ENCODE assay signal across 26 cellular contexts in genomic region chr3:61913657-61914056, GRCh38.
"Had no signal": no experiment of that assay in that cellular context is flagged by ENCODE, and none has a peak within 500 bp of the region (broad histone marks: within the 10 kb centered on the region; RNA-seq: fewer than 3 reads in every experiment).

No MANE protein-coding gene starts in this region.

- H3K27me3 Mint-ChIP-seq: activated CD8-positive, alpha-beta memory T cell treated with anti-CD3 and anti-CD28 coated beads, Interleukin-2, amount 10 ng/mL, durations not matched to agents 7 days and 5 days; activated naive CD4-positive, alpha-beta T cell treated with anti-CD3 and anti-CD28 coated beads, Interleukin-2, amount 50 U/mL, for 24 hours had no signal

- H3K36me3 Mint-ChIP-seq: activated CD8-positive, alpha-beta memory T cell treated with anti-CD3 and anti-CD28 coated beads, Interleukin-2, amount 10 ng/mL, durations not matched to agents 7 days and 5 days; activated naive CD4-positive, alpha-beta T cell treated with anti-CD3 and anti-CD28 coated beads, Interleukin-2, amount 50 U/mL, for 24 hours; mesothelial cell of epicardium; naive B cell; stimulated activated naive B cell treated with anti-CD40 and anti-IgM and Interleukin-4, amounts not matched to agents 10 μg/mL and 1 μg/mL and 100 μg/mL, for 72 hours had no signal

- H3K27ac Mint-ChIP-seq: activated CD4-positive, alpha-beta T cell treated with anti-CD3 and anti-CD28 coated beads for 36 hours; activated CD8-positive, alpha-beta memory T cell treated with anti-CD3 and anti-CD28 coated beads, Interleukin-2, amount 10 ng/mL, durations not matched to agents 7 days and 5 days; activated CD8-positive, alpha-beta T cell treated with anti-CD3 and anti-CD28 coated beads, Interleukin-2, amount 10 ng/mL, durations not matched to agents 7 days and 5 days; activated naive CD4-positive, alpha-beta T cell treated with anti-CD3 and anti-CD28 coated beads, Interleukin-2, amount 50 U/mL, for 24 hours; activated T-helper 2 cell treated with anti-CD3 and anti-CD28 coated beads, Interferon-gamma antibody, Interleukin-2, Interleukin-4, amounts not matched to agents 10 μg/mL and 5 μg/mL and 100 μg/mL, durations not matched to agents 14 hours and 24 hours and 36 hours; mesothelial cell of epicardium; naive B cell; stimulated activated naive B cell treated with anti-CD40 and anti-IgM and Interleukin-4, amounts not matched to agents 10 μg/mL and 1 μg/mL and 100 μg/mL, for 72 hours had no signal

- H3K9ac ChIP-seq: parathyroid adenoma had no signal

- H3K27me3 ChIP-seq: breast epithelium, esophagus squamous epithelium, right atrium auricular region, stomach, tibial artery, upper lobe of right lung had no signal

- H3K36me3 ChIP-seq: breast epithelium, esophagus squamous epithelium, right atrium auricular region, stomach, tibial artery, upper lobe of right lung had no signal

- H3K4me1 ChIP-seq: breast epithelium, esophagus squamous epithelium had no signal

- H3K4me3 Mint-ChIP-seq: activated CD4-positive, alpha-beta T cell treated with anti-CD3 and anti-CD28 coated beads for 36 hours; activated CD8-positive, alpha-beta memory T cell treated with anti-CD3 and anti-CD28 coated beads, Interleukin-2, amount 10 ng/mL, durations not matched to agents 7 days and 5 days; activated CD8-positive, alpha-beta T cell treated with anti-CD3 and anti-CD28 coated beads, Interleukin-2, amount 10 ng/mL, durations not matched to agents 7 days and 5 days; activated naive CD4-positive, alpha-beta T cell treated with anti-CD3 and anti-CD28 coated beads, Interleukin-2, amount 50 U/mL, for 24 hours; mesothelial cell of epicardium; naive B cell; stimulated activated naive B cell treated with anti-CD40 and anti-IgM and Interleukin-4, amounts not matched to agents 10 μg/mL and 1 μg/mL and 100 μg/mL, for 72 hours had no signal

- H3K9me3 Mint-ChIP-seq: activated naive CD4-positive, alpha-beta T cell treated with anti-CD3 and anti-CD28 coated beads, Interleukin-2, amount 50 U/mL, for 24 hours; activated T-helper 2 cell treated with anti-CD3 and anti-CD28 coated beads, Interferon-gamma antibody, Interleukin-2, Interleukin-4, amounts not matched to agents 10 μg/mL and 5 μg/mL and 100 μg/mL, durations not matched to agents 14 hours and 24 hours and 36 hours; mesothelial cell of epicardium had no signal

- H3K27ac ChIP-seq: epithelial cell of prostate, esophagus squamous epithelium, parathyroid adenoma, right atrium auricular region, stomach, tibial artery, upper lobe of right lung had no signal

- ATAC-seq: activated CD4-positive, alpha-beta T cell treated with anti-CD3 and anti-CD28 coated beads for 36 hours; activated CD8-positive, alpha-beta memory T cell treated with anti-CD3 and anti-CD28 coated beads, Interleukin-2, amount 10 ng/mL, durations not matched to agents 7 days and 5 days; activated CD8-positive, alpha-beta T cell treated with anti-CD3 and anti-CD28 coated beads, Interleukin-2, amount 10 ng/mL, durations not matched to agents 7 days and 5 days; stimulated activated naive B cell treated with anti-CD40 and anti-IgM and Interleukin-4, amounts not matched to agents 10 μg/mL and 1 μg/mL and 100 μg/mL, for 72 hours; upper lobe of right lung had no signal

- DNase-seq: activated CD4-positive, alpha-beta T cell treated with anti-CD3 and anti-CD28 coated beads for 36 hours; activated CD4-positive, CD25-positive, alpha-beta regulatory T cell; activated CD8-positive, alpha-beta memory T cell treated with anti-CD3 and anti-CD28 coated beads, Interleukin-2, amount 10 ng/mL, durations not matched to agents 7 days and 5 days; activated CD8-positive, alpha-beta T cell treated with anti-CD3 and anti-CD28 coated beads, Interleukin-2, amount 10 ng/mL, durations not matched to agents 7 days and 5 days; activated T-cell treated with anti-CD3 and anti-CD28 coated beads, Interleukin-2, amount 50 U/mL, for 48 hours; central memory CD4-positive, alpha-beta T cell; dermis blood vessel endothelial cell; effector CD4-positive, alpha-beta T cell; esophagus squamous epithelium; left cardiac atrium; left ventricle myocardium superior; naive B cell; nucleus accumbens; stimulated activated CD4-positive, alpha-beta T cell treated with anti-CD3 and anti-CD28 coated beads, Interleukin-15, amount 100 ng/mL, for 24 hours; stimulated activated CD4-positive, alpha-beta T cell treated with anti-CD3 and anti-CD28 coated beads, Interleukin-2, amount 100 ng/mL, for 24 hours; stimulated activated naive B cell treated with anti-CD40 and anti-IgM and Interleukin-4, amounts not matched to agents 10 μg/mL and 1 μg/mL and 100 μg/mL, for 72 hours; stomach; tibial artery; upper lobe of right lung had no signal

- H3K9me3 ChIP-seq: breast epithelium, esophagus squamous epithelium, right atrium auricular region, stomach, tibial artery, upper lobe of right lung had no signal

- H3K4me3 ChIP-seq: breast epithelium, esophagus squamous epithelium, right atrium auricular region, stomach, tibial artery, upper lobe of right lung had no signal

- H3K4me1 Mint-ChIP-seq: activated CD4-positive, alpha-beta T cell treated with anti-CD3 and anti-CD28 coated beads for 36 hours; activated CD8-positive, alpha-beta memory T cell treated with anti-CD3 and anti-CD28 coated beads, Interleukin-2, amount 10 ng/mL, durations not matched to agents 7 days and 5 days; activated naive CD4-positive, alpha-beta T cell treated with anti-CD3 and anti-CD28 coated beads, Interleukin-2, amount 50 U/mL, for 24 hours; naive B cell had no signal
